ENCODE assay signal across 9 cellular contexts in the genomic region with DNA sequence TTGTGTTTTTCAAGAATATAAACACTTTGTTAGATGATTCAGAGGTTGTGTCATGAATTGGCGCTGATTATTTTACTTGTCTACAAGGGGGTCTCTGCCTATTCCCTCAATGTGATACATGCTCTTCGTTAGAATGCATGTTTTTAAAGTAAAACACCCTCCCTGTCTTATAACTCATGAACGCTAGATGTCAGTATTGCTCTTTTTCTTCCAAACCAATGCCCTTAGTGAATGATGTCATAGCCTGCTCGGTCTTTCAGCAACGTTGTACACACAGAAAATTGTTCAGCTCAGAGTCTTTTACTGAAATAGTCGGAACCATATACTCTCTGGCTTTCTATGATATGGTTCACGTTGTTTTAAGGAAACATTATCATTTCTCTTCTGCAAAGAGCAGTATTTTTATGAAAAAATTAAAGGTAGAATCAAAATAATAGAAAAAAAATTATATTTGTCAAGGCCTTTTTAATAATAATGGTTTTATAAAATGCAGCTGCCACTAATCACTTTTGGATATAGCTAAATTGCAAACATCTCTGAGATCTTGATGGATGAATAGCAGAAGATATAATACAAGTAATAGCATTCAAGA.
DNase-seq lines count a peak whose midpoint lies in the region; ATAC-seq, FAIRE-seq and TF ChIP-seq lines count a peak whose summit lies in the region.
"Had no signal": no experiment of that assay in that cellular context is flagged by ENCODE, and none has a peak within 500 bp of the region (broad histone marks: within the 10 kb centered on the region; RNA-seq: fewer than 3 reads in every experiment).

No MANE protein-coding gene starts in this region.

- H3K27me3 Mint-ChIP-seq in activated T-helper 2 cell treated with anti-CD3 and anti-CD28 coated beads, Interferon-gamma antibody, Interleukin-2, Interleukin-4, amounts not matched to agents 10 μg/mL and 5 μg/mL and 100 μg/mL, durations not matched to agents 14 hours and 24 hours and 36 hours (ENCODE audit: low read depth), result no peaks in the 10 kb centered on the region

- no peak overlapping the region for H3K4me3 ChIP-seq in WI38 (ENCODE audit: low read depth, low read length)

- peak; percentile 95 for ATAC-seq in HG03108 (IDR thresholded peaks at IDR 0.05; ENCODE audit: unreplicated experiment)

- H3K4me1 Mint-ChIP-seq in activated T-helper 2 cell treated with anti-CD3 and anti-CD28 coated beads, Interferon-gamma antibody, Interleukin-2, Interleukin-4, amounts not matched to agents 10 μg/mL and 5 μg/mL and 100 μg/mL, durations not matched to agents 14 hours and 24 hours and 36 hours (ENCODE audit: low read depth), result no peaks in the 10 kb centered on the region

- H3K36me3 Mint-ChIP-seq in activated T-helper 2 cell treated with anti-CD3 and anti-CD28 coated beads, Interferon-gamma antibody, Interleukin-2, Interleukin-4, amounts not matched to agents 10 μg/mL and 5 μg/mL and 100 μg/mL, durations not matched to agents 14 hours and 24 hours and 36 hours (ENCODE audit: low read depth), result no peaks in the 10 kb centered on the region
- H3K36me3 Mint-ChIP-seq: activated naive CD8-positive, alpha-beta T cell had no signal

- peak; percentile 74 for DNase-seq in DMS114 treated with DMSO at 0.1 percent for 48 hours (lab: John Stamatoyannopoulos, UW; ENCODE audit: unreplicated experiment)
- DNase-seq in GM19239 (ENCODE audit: insufficient read length, low spot score), result peak; percentile 17
- DNase-seq in NCI-H2107 (lab: John Stamatoyannopoulos, UW), result peak; percentile 7
- DNase-seq in glomerular visceral epithelial cell (ENCODE audit: extremely low spot score), result peak; percentile 78
- peak; percentile 67 for DNase-seq in retina
- DNase-seq in activated T-helper 2 cell treated with anti-CD3 and anti-CD28 coated beads, Interferon-gamma antibody, Interleukin-2, Interleukin-4, amounts not matched to agents 10 μg/mL and 5 μg/mL and 100 μg/mL, durations not matched to agents 14 hours and 24 hours and 36 hours (ENCODE audit: low spot score), result no peak

- no peak overlapping the region for H3K4me3 Mint-ChIP-seq in activated T-helper 2 cell treated with anti-CD3 and anti-CD28 coated beads, Interferon-gamma antibody, Interleukin-2, Interleukin-4, amounts not matched to agents 10 μg/mL and 5 μg/mL and 100 μg/mL, durations not matched to agents 14 hours and 24 hours and 36 hours (ENCODE audit: low read depth)
- H3K4me3 Mint-ChIP-seq: activated naive CD8-positive, alpha-beta T cell had no signal

- TF ChIP-seq CTCF in WI38 (IDR thresholded peaks at IDR 0.05; ENCODE audit: low read depth, low read length), result peak; percentile 25; the same call in 1 of the 2 replicates

- FAIRE-seq in GM19239 (lab: Jason Lieb, UNC), result peak; percentile 92

- intact Hi-C loops in activated T-helper 2 cell treated with anti-CD3 and anti-CD28 coated beads, Interferon-gamma antibody, Interleukin-2, Interleukin-4, amounts not matched to agents 10 μg/mL and 5 μg/mL and 100 μg/mL, durations not matched to agents 14 hours and 24 hours and 36 hours (cut with micrococcal nuclease), result loop anchor here (10.0 kb wide), 1 partner anchor 1989 kb away; no protein-coding TSS in a partner anchor

- H3K27ac Mint-ChIP-seq in activated T-helper 2 cell treated with anti-CD3 and anti-CD28 coated beads, Interferon-gamma antibody, Interleukin-2, Interleukin-4, amounts not matched to agents 10 μg/mL and 5 μg/mL and 100 μg/mL, durations not matched to agents 14 hours and 24 hours and 36 hours, result no peak overlapping the region
- H3K27ac Mint-ChIP-seq: activated naive CD8-positive, alpha-beta T cell had no signal

- no peaks in the 10 kb centered on the region for H3K9me3 Mint-ChIP-seq in activated T-helper 2 cell treated with anti-CD3 and anti-CD28 coated beads, Interferon-gamma antibody, Interleukin-2, Interleukin-4, amounts not matched to agents 10 μg/mL and 5 μg/mL and 100 μg/mL, durations not matched to agents 14 hours and 24 hours and 36 hours
